In genomic region chr1:167043752-167044488, GRCh38 we compare ENCODE assay signal across 1 cellular context.
TF ChIP-seq lines count a peak whose summit lies in the region.

No MANE protein-coding gene starts in this region.

TF ChIP-seq in SK-N-SH, 30 proteins besides CTCF, POLR2A, EP300 and RAD21 (continued from another document):
- TF ChIP-seq POLR2AphosphoS5 (IDR thresholded peaks at IDR 0.05; ENCODE audit: low read depth, low read length), result no peak
- no peak for TF ChIP-seq USF1 (IDR thresholded peaks at IDR 0.05; ENCODE audit: borderline replicate concordance, low read depth)
- no peak for TF ChIP-seq RXRA (IDR thresholded peaks at IDR 0.05; ENCODE audit: borderline replicate concordance, low read depth)
